37 cellular contexts compared by ENCODE assay signal in genomic region chr10:103079100-103079499, GRCh38.
"Had no signal": no experiment of that assay in that cellular context is flagged by ENCODE, and none has a peak within 500 bp of the region (broad histone marks: within the 10 kb centered on the region; RNA-seq: fewer than 3 reads in every experiment).

No MANE protein-coding gene starts in this region.

- H3K9me3 Mint-ChIP-seq: activated B cell treated with CpG ODN at 0.5 μM for 24 hours; activated CD4-positive, alpha-beta memory T cell treated with anti-CD3 and anti-CD28 coated beads for 36 hours; activated CD4-positive, alpha-beta T cell treated with anti-CD3 and anti-CD28 coated beads, Interleukin-2, amount 10 ng/mL, durations not matched to agents 24 days and 14 days; activated naive CD4-positive, alpha-beta T cell treated with anti-CD3 and anti-CD28 coated beads for 36 hours; activated naive CD4-positive, alpha-beta T cell treated with anti-CD3 and anti-CD28 coated beads, Interleukin-2, amount 50 U/mL, for 24 hours; activated naive CD8-positive, alpha-beta T cell treated with anti-CD3 and anti-CD28 coated beads for 36 hours; activated naive CD8-positive, alpha-beta T cell treated with anti-CD3 and anti-CD28 coated beads, Interleukin-2, amount 50 U/mL, for 24 hours; activated T-helper 1 cell treated with anti-CD3 and anti-CD28 coated beads, Interleukin-12 subunit alpha, Interleukin-12 subunit beta, Interleukin-2, Interleukin-4 antibody, amounts not matched to agents 30 ng/mL and 10 ng/mL and 1 ng/mL, durations not matched to agents 14 hours and 24 hours and 36 hours; activated T-helper 2 cell treated with anti-CD3 and anti-CD28 coated beads, Interferon-gamma antibody, Interleukin-2, Interleukin-4, amounts not matched to agents 10 μg/mL and 5 μg/mL and 100 μg/mL, durations not matched to agents 14 hours and 24 hours and 36 hours; brain; dendritic cell treated with granulocyte-macrophage colony-stimulating factor and Interleukin-4, amounts not matched to agents 40 ng/mL and 50 ng/mL, for 4 days; endodermal cell; T-helper 2 cell treated with Interferon-gamma antibody and Interleukin-4, amounts not matched to agents 5 μg/mL and 100 μg/mL, for 36 hours had no signal

- H3K4me1 Mint-ChIP-seq: activated B cell treated with CpG ODN at 0.5 μM for 24 hours; activated CD4-positive, alpha-beta T cell treated with anti-CD3 and anti-CD28 coated beads, Interleukin-2, amount 10 ng/mL, durations not matched to agents 24 days and 14 days; activated naive CD4-positive, alpha-beta T cell treated with anti-CD3 and anti-CD28 coated beads, Interleukin-2, amount 50 U/mL, for 24 hours; activated naive CD8-positive, alpha-beta T cell treated with anti-CD3 and anti-CD28 coated beads for 36 hours; activated naive CD8-positive, alpha-beta T cell treated with anti-CD3 and anti-CD28 coated beads, Interleukin-2, amount 50 U/mL, for 24 hours; brain; endodermal cell; T-helper 17 cell had no signal

- H3K27ac ChIP-seq: adrenal gland, breast epithelium, cardiac muscle cell, foreskin keratinocyte, gastrocnemius medialis, WERI-Rb-1 had no signal

- ATAC-seq: activated CD4-positive, CD25-positive, alpha-beta regulatory T cell treated with anti-CD3 and anti-CD28 coated beads, Interleukin-2, amount 50 U/mL, for 24 hours; activated CD8-positive, alpha-beta memory T cell treated with anti-CD3 and anti-CD28 coated beads, Interleukin-2, amount 10 ng/mL, durations not matched to agents 7 days and 5 days; activated CD8-positive, alpha-beta T cell treated with anti-CD3 and anti-CD28 coated beads, Interleukin-2, amount 10 ng/mL, durations not matched to agents 7 days and 5 days; activated naive CD8-positive, alpha-beta T cell treated with anti-CD3 and anti-CD28 coated beads, Interleukin-2, amount 50 U/mL, for 24 hours; esophagus mucosa; foreskin keratinocyte; gastrocnemius medialis; T-helper 17 cell had no signal

- H3K9me3 ChIP-seq: adrenal gland, breast epithelium, gastrocnemius medialis had no signal

- H3K4me3 Mint-ChIP-seq: activated B cell treated with CpG ODN at 0.5 μM for 24 hours; activated CD4-positive, alpha-beta memory T cell treated with anti-CD3 and anti-CD28 coated beads for 36 hours; activated CD4-positive, alpha-beta T cell treated with anti-CD3 and anti-CD28 coated beads, Interleukin-2, amount 10 ng/mL, durations not matched to agents 24 days and 14 days; activated CD8-positive, alpha-beta memory T cell treated with anti-CD3 and anti-CD28 coated beads, Interleukin-2, amount 10 ng/mL, durations not matched to agents 7 days and 5 days; activated CD8-positive, alpha-beta T cell treated with anti-CD3 and anti-CD28 coated beads, Interleukin-2, amount 10 ng/mL, durations not matched to agents 7 days and 5 days; activated naive CD4-positive, alpha-beta T cell treated with anti-CD3 and anti-CD28 coated beads for 36 hours; activated naive CD4-positive, alpha-beta T cell treated with anti-CD3 and anti-CD28 coated beads, Interleukin-2, amount 50 U/mL, for 24 hours; activated naive CD8-positive, alpha-beta T cell treated with anti-CD3 and anti-CD28 coated beads for 36 hours; activated naive CD8-positive, alpha-beta T cell treated with anti-CD3 and anti-CD28 coated beads, Interleukin-2, amount 50 U/mL, for 24 hours; activated T-helper 1 cell treated with anti-CD3 and anti-CD28 coated beads, Interleukin-12 subunit alpha, Interleukin-12 subunit beta, Interleukin-2, Interleukin-4 antibody, amounts not matched to agents 30 ng/mL and 10 ng/mL and 1 ng/mL, durations not matched to agents 14 hours and 24 hours and 36 hours; brain; dendritic cell treated with granulocyte-macrophage colony-stimulating factor and Interleukin-4, amounts not matched to agents 40 ng/mL and 50 ng/mL, for 4 days; endodermal cell; T-helper 17 cell; T-helper 2 cell treated with Interferon-gamma antibody and Interleukin-4, amounts not matched to agents 5 μg/mL and 100 μg/mL, for 36 hours had no signal

- H3K36me3 Mint-ChIP-seq: activated CD4-positive, alpha-beta memory T cell treated with anti-CD3 and anti-CD28 coated beads for 36 hours; activated CD8-positive, alpha-beta memory T cell treated with anti-CD3 and anti-CD28 coated beads, Interleukin-2, amount 10 ng/mL, durations not matched to agents 7 days and 5 days; activated naive CD8-positive, alpha-beta T cell treated with anti-CD3 and anti-CD28 coated beads for 36 hours had no signal

- H3K27me3 ChIP-seq: adrenal gland, breast epithelium, cardiac muscle cell, dorsolateral prefrontal cortex, foreskin keratinocyte, gastrocnemius medialis had no signal

- H3K27ac Mint-ChIP-seq: activated B cell treated with CpG ODN at 0.5 μM for 24 hours; activated CD4-positive, alpha-beta memory T cell treated with anti-CD3 and anti-CD28 coated beads for 36 hours; activated CD4-positive, alpha-beta T cell treated with anti-CD3 and anti-CD28 coated beads, Interleukin-2, amount 10 ng/mL, durations not matched to agents 24 days and 14 days; activated CD8-positive, alpha-beta memory T cell treated with anti-CD3 and anti-CD28 coated beads, Interleukin-2, amount 10 ng/mL, durations not matched to agents 7 days and 5 days; activated CD8-positive, alpha-beta T cell treated with anti-CD3 and anti-CD28 coated beads, Interleukin-2, amount 10 ng/mL, durations not matched to agents 7 days and 5 days; activated naive CD4-positive, alpha-beta T cell treated with anti-CD3 and anti-CD28 coated beads for 36 hours; activated naive CD4-positive, alpha-beta T cell treated with anti-CD3 and anti-CD28 coated beads, Interleukin-2, amount 50 U/mL, for 24 hours; activated naive CD8-positive, alpha-beta T cell treated with anti-CD3 and anti-CD28 coated beads for 36 hours; activated T-helper 1 cell treated with anti-CD3 and anti-CD28 coated beads, Interleukin-12 subunit alpha, Interleukin-12 subunit beta, Interleukin-2, Interleukin-4 antibody, amounts not matched to agents 30 ng/mL and 10 ng/mL and 1 ng/mL, durations not matched to agents 14 hours and 24 hours and 36 hours; activated T-helper 2 cell treated with anti-CD3 and anti-CD28 coated beads, Interferon-gamma antibody, Interleukin-2, Interleukin-4, amounts not matched to agents 10 μg/mL and 5 μg/mL and 100 μg/mL, durations not matched to agents 14 hours and 24 hours and 36 hours; brain; dendritic cell treated with granulocyte-macrophage colony-stimulating factor and Interleukin-4, amounts not matched to agents 40 ng/mL and 50 ng/mL, for 4 days; endodermal cell; T-helper 17 cell; T-helper 2 cell treated with Interferon-gamma antibody and Interleukin-4, amounts not matched to agents 5 μg/mL and 100 μg/mL, for 36 hours had no signal

- H3K36me3 ChIP-seq: breast epithelium, WERI-Rb-1 had no signal

- DNase-seq: activated B cell treated with CpG ODN at 0.5 μM for 24 hours; activated CD4-positive, alpha-beta memory T cell treated with anti-CD3 and anti-CD28 coated beads for 36 hours; activated CD4-positive, alpha-beta T cell treated with anti-CD3 and anti-CD28 coated beads, Interleukin-2, amount 10 ng/mL, durations not matched to agents 24 days and 14 days; activated CD8-positive, alpha-beta memory T cell treated with anti-CD3 and anti-CD28 coated beads, Interleukin-2, amount 10 ng/mL, durations not matched to agents 7 days and 5 days; activated CD8-positive, alpha-beta memory T cell treated with anti-CD3 and anti-CD28 coated beads, Interleukin-2, amount 50 U/mL, for 4 hours; activated CD8-positive, alpha-beta T cell treated with anti-CD3 and anti-CD28 coated beads, Interleukin-2, amount 10 ng/mL, durations not matched to agents 7 days and 5 days; activated effector memory CD4-positive, alpha-beta T cell treated with anti-CD3 and anti-CD28 coated beads, Interleukin-2, amount 50 U/mL, for 16 hours; activated naive CD4-positive, alpha-beta T cell treated with anti-CD3 and anti-CD28 coated beads for 36 hours; activated naive CD8-positive, alpha-beta T cell treated with anti-CD3 and anti-CD28 coated beads for 36 hours; activated naive CD8-positive, alpha-beta T cell treated with anti-CD3 and anti-CD28 coated beads, Interleukin-2, amount 50 U/mL, for 24 hours; activated T-cell treated with anti-CD3 and anti-CD28 coated beads, Interleukin-2, amount 50 U/mL, for 1 hour; activated T-cell treated with anti-CD3 and anti-CD28 coated beads, Interleukin-2, amount 50 U/mL, for 48 hours; amygdala; aorta; central memory CD4-positive, alpha-beta T cell; cerebellar nuclear complex; dorsolateral prefrontal cortex; effector memory CD4-positive, alpha-beta T cell; endodermal cell; foreskin keratinocyte; gastrocnemius medialis; T-helper 1 cell; T-helper 17 cell; T1000; WERI-Rb-1 had no signal

- H3K4me3 ChIP-seq: adrenal gland, breast epithelium, cardiac muscle cell, coronary artery, dorsolateral prefrontal cortex, gastrocnemius medialis had no signal

- H3K4me1 ChIP-seq: adrenal gland, breast epithelium, foreskin keratinocyte, gastrocnemius medialis had no signal

- H3K27me3 Mint-ChIP-seq: activated B cell treated with CpG ODN at 0.5 μM for 24 hours; activated CD4-positive, alpha-beta memory T cell treated with anti-CD3 and anti-CD28 coated beads for 36 hours; activated CD4-positive, alpha-beta T cell treated with anti-CD3 and anti-CD28 coated beads, Interleukin-2, amount 10 ng/mL, durations not matched to agents 24 days and 14 days; activated CD8-positive, alpha-beta memory T cell treated with anti-CD3 and anti-CD28 coated beads, Interleukin-2, amount 10 ng/mL, durations not matched to agents 7 days and 5 days; activated naive CD4-positive, alpha-beta T cell treated with anti-CD3 and anti-CD28 coated beads, Interleukin-2, amount 50 U/mL, for 24 hours; activated naive CD8-positive, alpha-beta T cell treated with anti-CD3 and anti-CD28 coated beads for 36 hours; activated naive CD8-positive, alpha-beta T cell treated with anti-CD3 and anti-CD28 coated beads, Interleukin-2, amount 50 U/mL, for 24 hours; dendritic cell treated with granulocyte-macrophage colony-stimulating factor and Interleukin-4, amounts not matched to agents 40 ng/mL and 50 ng/mL, for 4 days; T-helper 17 cell had no signal
